ENCODE assay signal across 8 cellular contexts in the genomic region with DNA sequence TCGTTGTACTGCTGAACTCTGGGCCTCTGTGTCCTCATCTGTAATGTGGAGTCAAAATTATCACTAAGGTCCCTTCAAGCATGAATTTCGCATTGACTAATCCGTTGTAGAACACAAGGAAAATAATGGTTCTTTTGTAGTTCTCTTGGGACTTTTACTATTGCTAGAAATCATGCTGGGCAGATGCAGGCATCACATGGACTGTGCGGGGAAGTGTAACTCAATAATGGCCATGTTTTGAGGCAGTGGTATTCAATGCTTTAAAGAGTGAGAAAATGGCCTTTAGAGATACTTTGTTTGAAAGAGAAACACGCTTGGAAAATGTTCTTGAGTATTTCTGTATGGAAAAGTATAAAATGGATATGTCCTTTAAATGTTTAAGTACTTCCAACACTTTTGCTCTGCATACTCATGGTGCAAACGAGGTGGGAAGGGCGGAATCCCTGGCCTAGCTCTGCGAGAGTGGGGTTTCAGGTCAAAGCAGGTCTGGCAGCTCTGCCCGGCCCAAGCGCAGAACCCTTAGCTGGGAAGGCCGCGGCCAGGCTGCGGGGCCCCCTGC.
DNase-seq lines count a peak whose midpoint lies in the region; ATAC-seq and TF ChIP-seq lines count a peak whose summit lies in the region.

No MANE protein-coding gene starts in this region.

- H3K36me3 Mint-ChIP-seq in effector memory CD8-positive, alpha-beta T cell (ENCODE audit: insufficient read depth) = no peaks in the 10 kb centered on the region
- no peaks in the 10 kb centered on the region for H3K36me3 Mint-ChIP-seq in neural crest cell (ENCODE audit: low read depth)

- no peak overlapping the region for H3K27ac ChIP-seq in HUES48 (ENCODE audit: low read depth, low read length)

- H3K36me3 ChIP-seq in HUES48 (ENCODE audit: control insufficient read depth, insufficient read depth, low read length) = no peaks in the 10 kb centered on the region

- peaks cover 19% of the 10 kb centered on the region for H3K27me3 ChIP-seq in HUES48 (ENCODE audit: control insufficient read depth, insufficient read depth, low read length)

- peaks cover 8% of the 10 kb centered on the region; the same call in 1 of the 2 replicates for H3K4me1 ChIP-seq in HUES48 (ENCODE audit: control insufficient read depth, insufficient read depth, low read length)

- peaks cover 4% of the 10 kb centered on the region in 2 donors for H3K4me1 Mint-ChIP-seq in effector memory CD8-positive, alpha-beta T cell (ENCODE audit: low read depth in 2 of 2)
- peaks cover 15% of the 10 kb centered on the region for H3K4me1 Mint-ChIP-seq in neural crest cell

- no peaks in the 10 kb centered on the region for H3K9me3 Mint-ChIP-seq in effector memory CD8-positive, alpha-beta T cell
- H3K9me3 Mint-ChIP-seq in neural crest cell = no peaks in the 10 kb centered on the region

- H3K27ac Mint-ChIP-seq in effector memory CD8-positive, alpha-beta T cell = no peak overlapping the region
- H3K27ac Mint-ChIP-seq in neural crest cell (ENCODE audit: unreplicated experiment) = no peak overlapping the region

- DNase-seq in COLO829 (ENCODE audit: low spot score) = peak; percentile 43
- no peak for DNase-seq in effector memory CD8-positive, alpha-beta T cell
- no peak for DNase-seq in neural crest cell (ENCODE audit: low read depth, low spot score)
- DNase-seq in iPS-NIHi11 (ENCODE audit: low spot score) = no peak

- no peaks in the 10 kb centered on the region for H3K9me3 ChIP-seq in HUES48 (ENCODE audit: control insufficient read depth, insufficient read depth, low read length)

- H3K4me3 Mint-ChIP-seq in effector memory CD8-positive, alpha-beta T cell = peak overlapping the region; percentile 64 to 68
- peak overlapping the region; percentile 66 for H3K4me3 Mint-ChIP-seq in neural crest cell

- peaks cover 36 to 48% of the 10 kb centered on the region in 2 donors for H3K27me3 Mint-ChIP-seq in effector memory CD8-positive, alpha-beta T cell
- no peaks in the 10 kb centered on the region for H3K27me3 Mint-ChIP-seq in neural crest cell (ENCODE audit: low read depth)

- peak overlapping the region; percentile 69 for H3K4me3 ChIP-seq in HUES48 (ENCODE audit: low read depth, low read length)

- no peak overlapping the region for H3K9ac ChIP-seq in HUES48 (ENCODE audit: low read depth, low read length)

- no peak for TF ChIP-seq CTCF in neural crest cell (conservative IDR thresholded peaks at IDR 0.05)

- no peak for ATAC-seq in effector memory CD8-positive, alpha-beta T cell (replicated peaks)
- no peak for ATAC-seq in GM21515 (IDR thresholded peaks at IDR 0.05; ENCODE audit: unreplicated experiment)
- no peak for ATAC-seq in GM21825 (IDR thresholded peaks at IDR 0.05; ENCODE audit: unreplicated experiment)
- no peak for ATAC-seq in HG03521 (IDR thresholded peaks at IDR 0.05; ENCODE audit: unreplicated experiment)
